1 cellular context compared by ENCODE assay signal in genomic region chr2:204255068-204255467, GRCh38.
TF ChIP-seq lines count a peak whose summit lies in the region.

No MANE protein-coding gene starts in this region.

TF ChIP-seq in GM23338, 12 proteins besides CTCF, POLR2A, EP300 and RAD21 (continued from another document):
- no peak for TF ChIP-seq ZNF462 (CRISPR knock-in tag; IDR thresholded peaks at IDR 0.05)
- no peak for TF ChIP-seq CREB1 (CRISPR knock-in tag; IDR thresholded peaks at IDR 0.05; ENCODE audit: low read depth)
- TF ChIP-seq NANOG (IDR thresholded peaks at IDR 0.05; ENCODE audit: borderline replicate concordance): no peak
TF ChIP-seq in GM23338: peak in this region for 0.
